12 cellular contexts compared by ENCODE assay signal in the genomic region with DNA sequence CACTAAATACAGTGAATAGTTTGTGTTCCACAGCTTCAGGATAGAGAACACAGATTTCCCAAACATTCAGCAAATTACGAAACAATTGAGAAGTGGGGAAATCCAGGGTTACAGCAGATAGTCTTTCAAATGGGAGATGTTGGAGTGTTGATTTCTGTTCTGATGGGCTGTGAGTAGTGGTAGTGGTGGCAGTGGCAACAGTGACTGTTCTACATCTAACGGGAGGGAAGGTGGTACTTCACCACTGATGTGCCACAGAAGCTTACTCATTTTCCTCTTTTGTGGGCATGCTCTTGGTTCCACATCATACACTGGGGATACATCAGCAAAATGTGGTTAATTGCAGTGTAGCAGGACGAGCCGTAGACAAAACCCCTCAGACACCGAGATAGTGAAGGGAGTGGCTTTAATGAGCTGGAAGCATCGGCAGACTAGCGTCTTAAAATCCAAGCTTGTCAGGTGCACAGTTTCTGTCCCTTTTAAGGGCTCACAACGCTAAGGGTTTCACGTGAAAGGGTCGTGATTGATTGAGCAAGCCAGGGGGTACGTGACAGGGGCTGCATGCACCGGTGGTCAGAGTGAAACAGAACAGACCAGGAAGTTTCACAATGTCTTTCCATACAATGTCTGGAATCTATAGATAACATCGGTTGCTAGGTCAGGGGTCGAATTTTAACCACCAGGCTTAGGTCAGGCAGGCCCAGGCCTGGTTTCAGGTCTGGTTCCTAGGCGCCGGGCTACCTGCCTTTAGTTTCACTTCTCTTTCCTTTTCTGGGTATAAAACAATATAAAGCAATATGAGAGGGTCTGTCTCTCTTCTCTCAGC.
A peak's percentile ranks its signal among the peaks of the same experiment; 100 is the strongest.
DNase-seq lines count a peak whose midpoint lies in the region; ATAC-seq, FAIRE-seq and TF ChIP-seq lines count a peak whose summit lies in the region.
"Had no signal": no experiment of that assay in that cellular context is flagged by ENCODE, and none has a peak within 500 bp of the region (broad histone marks: within the 10 kb centered on the region; RNA-seq: fewer than 3 reads in every experiment).

No MANE protein-coding gene starts in this region.

- peaks cover 4% of the 10 kb centered on the region for H3K9me3 Mint-ChIP-seq in activated CD4-positive, alpha-beta T cell treated with anti-CD3 and anti-CD28 coated beads for 36 hours (ENCODE audit: low read depth)
- H3K9me3 Mint-ChIP-seq in neural progenitor cell = no peaks in the 10 kb centered on the region

- ATAC-seq in activated CD4-positive, alpha-beta T cell treated with anti-CD3 and anti-CD28 coated beads for 36 hours = peak; percentile 53
- ATAC-seq in HG02678 (IDR thresholded peaks at IDR 0.05; ENCODE audit: unreplicated experiment) (peak; percentile 71), pancreas (no peak), GM21515 (IDR thresholded peaks at IDR 0.05; ENCODE audit: unreplicated experiment) (no peak)

- H3K4me3 Mint-ChIP-seq in activated CD4-positive, alpha-beta T cell treated with anti-CD3 and anti-CD28 coated beads for 36 hours = no peak overlapping the region
- no peak overlapping the region for H3K4me3 Mint-ChIP-seq in neural progenitor cell

- no peaks in the 10 kb centered on the region for H3K27me3 Mint-ChIP-seq in activated CD4-positive, alpha-beta T cell treated with anti-CD3 and anti-CD28 coated beads for 36 hours
- no peaks in the 10 kb centered on the region for H3K27me3 Mint-ChIP-seq in neural progenitor cell (ENCODE audit: insufficient read depth, low read depth)

- H3F3A ChIP-seq in neural progenitor cell (ENCODE audit: low read depth) = no peaks in the 10 kb centered on the region

- H3K27ac ChIP-seq in neural progenitor cell (no peak overlapping the region), pancreas (no peak overlapping the region), suprapubic skin (no peak overlapping the region)
- H3K27ac ChIP-seq: PC-9 had no signal

- FAIRE-seq in pancreas (lab: Jason Lieb, UNC) = no peak
- FAIRE-seq: A204.1, H1 had no signal

- TF ChIP-seq EP300 in suprapubic skin (IDR thresholded peaks at IDR 0.05) = no peak

- WGBS in pancreas, 2 donors = 63 to 72% methylated on average over 16 of the region's 16 CpGs
- 46% methylated on average over 16 of the region's 16 CpGs for WGBS in suprapubic skin

- no peaks in the 10 kb centered on the region for H3K36me3 Mint-ChIP-seq in activated CD4-positive, alpha-beta T cell treated with anti-CD3 and anti-CD28 coated beads for 36 hours (ENCODE audit: low read depth)
- no peaks in the 10 kb centered on the region for H3K36me3 Mint-ChIP-seq in neural progenitor cell

- DNase-seq in activated CD4-positive, alpha-beta T cell treated with anti-CD3 and anti-CD28 coated beads for 36 hours = peak; percentile 16
- no peak for DNase-seq in activated CD4-positive, alpha-beta T cell treated with anti-CD3 and anti-CD28 coated beads for 1 hour
- DNase-seq in NB4 (ENCODE audit: low read depth) (peak; percentile 40), neural progenitor cell (ENCODE audit: low spot score) (no peak), pancreas (no peak), suprapubic skin (ENCODE audit: low spot score in 2 of 2) (no peak)
- DNase-seq: activated effector memory CD4-positive, alpha-beta T cell treated with Interleukin-2 at 50 U/mL for 16 hours; PC-9 had no signal

- POLR2A ChIA-PET in activated CD4-positive, alpha-beta T cell treated with anti-CD3 and anti-CD28 coated beads for 36 hours (lab: Charles Lee) = no interaction called here

- no peak overlapping the region for H3K4me2 ChIP-seq in neural progenitor cell
- H3K4me2 ChIP-seq: PC-9 had no signal

- H3K27me3 ChIP-seq in neural progenitor cell (no peaks in the 10 kb centered on the region), pancreas (no peaks in the 10 kb centered on the region), suprapubic skin (no peaks in the 10 kb centered on the region)

- no peak overlapping the region for H3K27ac Mint-ChIP-seq in activated CD4-positive, alpha-beta T cell treated with anti-CD3 and anti-CD28 coated beads for 36 hours
- H3K27ac Mint-ChIP-seq in neural progenitor cell = peak overlapping the region; percentile 7

- no peak for TF ChIP-seq POLR2A in NB4 (IDR thresholded peaks at IDR 0.05; ENCODE audit: extremely low read depth, insufficient read length)
- no peak for TF ChIP-seq POLR2A in suprapubic skin (IDR thresholded peaks at IDR 0.05)

- H3K9ac ChIP-seq in neural progenitor cell = no peak overlapping the region

- no peaks in the 10 kb centered on the region for H3K79me2 ChIP-seq in neural progenitor cell (ENCODE audit: low read depth)

- H3K4me3 ChIP-seq in NB4 (ENCODE audit: low read depth, low read length) (no peak overlapping the region), neural progenitor cell (no peak overlapping the region), pancreas (no peak overlapping the region), suprapubic skin (no peak overlapping the region)
- H3K4me3 ChIP-seq: PC-9 had no signal

- no peak overlapping the region for H2AFZ ChIP-seq in neural progenitor cell (replicated peaks)
- H2AFZ ChIP-seq: PC-9 had no signal

- TF ChIP-seq CTCF in NB4 (IDR thresholded peaks at IDR 0.05; ENCODE audit: low read depth, low read length) = no peak
- no peak for TF ChIP-seq CTCF in neural progenitor cell (IDR thresholded peaks at IDR 0.05)
- no peak for TF ChIP-seq CTCF in pancreas (IDR thresholded peaks at IDR 0.05)
- TF ChIP-seq CTCF in suprapubic skin (IDR thresholded peaks at IDR 0.05) = no peak

- CTCF ChIA-PET in activated CD4-positive, alpha-beta T cell treated with anti-CD3 and anti-CD28 coated beads for 36 hours (lab: Charles Lee) = no interaction called here

- intact Hi-C loops in activated CD4-positive, alpha-beta T cell treated with anti-CD3 and anti-CD28 coated beads for 36 hours (cut with DNase I, micrococcal nuclease) = no loop called here
- intact Hi-C loops in pancreas (cut with DNase I) = no loop called here

- H3K9me3 ChIP-seq in neural progenitor cell (ENCODE audit: low read depth) = no peaks in the 10 kb centered on the region
- no peaks in the 10 kb centered on the region for H3K9me3 ChIP-seq in pancreas
- no peaks in the 10 kb centered on the region for H3K9me3 ChIP-seq in suprapubic skin

- peaks cover 7% of the 10 kb centered on the region for H3K4me1 Mint-ChIP-seq in activated CD4-positive, alpha-beta T cell treated with anti-CD3 and anti-CD28 coated beads for 36 hours
- H3K4me1 Mint-ChIP-seq in neural progenitor cell = peaks cover 5% of the 10 kb centered on the region

- no peaks in the 10 kb centered on the region for H3K4me1 ChIP-seq in neural progenitor cell
- no peaks in the 10 kb centered on the region for H3K4me1 ChIP-seq in pancreas
- H3K4me1 ChIP-seq in suprapubic skin = no peaks in the 10 kb centered on the region

- no peaks in the 10 kb centered on the region for H4K20me1 ChIP-seq in neural progenitor cell (ENCODE audit: low read depth)

- no peaks in the 10 kb centered on the region for H3K36me3 ChIP-seq in neural progenitor cell
- H3K36me3 ChIP-seq in pancreas = no peaks in the 10 kb centered on the region
- H3K36me3 ChIP-seq in suprapubic skin = no peaks in the 10 kb centered on the region

Comparison
In these comparisons a context has a peak if more than half of its experiments do, and no peak if none do; other contexts are left out.
1. DNase-seq: peak in activated CD4-positive, alpha-beta T cell treated with anti-CD3 and anti-CD28 coated beads for 36 hours (single experiment) and NB4 (single experiment); none in activated CD4-positive, alpha-beta T cell treated with anti-CD3 and anti-CD28 coated beads for 1 hour (single experiment), neural progenitor cell (single experiment), pancreas (0 of 6) and suprapubic skin (0 of 2).
2. ATAC-seq: peak in activated CD4-positive, alpha-beta T cell treated with anti-CD3 and anti-CD28 coated beads for 36 hours (single experiment) and HG02678 (single experiment); none in pancreas (0 of 4) and GM21515 (single experiment).